ENCODE assay signal across 1 cellular context in the genomic region with DNA sequence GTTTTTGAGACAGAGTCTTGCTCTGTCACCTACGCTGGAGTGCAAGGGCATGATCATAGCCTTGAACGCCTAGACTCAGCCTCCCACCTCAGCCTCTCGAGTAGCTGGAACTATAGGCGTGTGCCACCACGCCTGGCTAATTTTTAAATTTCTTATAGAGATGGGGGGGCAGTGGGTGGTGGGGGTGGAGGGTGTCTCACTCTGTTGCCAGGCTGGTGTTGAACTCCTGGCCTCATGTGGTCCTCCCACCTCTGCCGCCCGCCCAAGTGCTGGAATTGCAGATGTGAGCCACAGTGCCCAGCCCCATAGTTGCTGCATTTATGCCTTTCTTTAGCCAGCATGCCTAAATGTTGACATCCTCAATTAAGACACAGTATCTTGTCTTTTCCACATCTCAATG.
TF ChIP-seq lines count a peak whose summit lies in the region.

No MANE protein-coding gene starts in this region.

TF ChIP-seq in A549, 52 proteins besides CTCF, POLR2A, EP300 and RAD21 (continued from another document):
- TF ChIP-seq E2F6 (IDR thresholded peaks at IDR 0.05; ENCODE audit: borderline replicate concordance, low read depth) = no peak
- no peak for TF ChIP-seq JUN (IDR thresholded peaks at IDR 0.05)
- no peak for TF ChIP-seq CBX8 (IDR thresholded peaks at IDR 0.05)
- no peak for TF ChIP-seq CHD2 (IDR thresholded peaks at IDR 0.05; ENCODE audit: low read length, partially characterized antibody)
- no peak for TF ChIP-seq CEBPB (IDR thresholded peaks at IDR 0.05)
- no peak for TF ChIP-seq RCOR1 (IDR thresholded peaks at IDR 0.05; ENCODE audit: low read depth, low read length)
- no peak for TF ChIP-seq KDM5A (IDR thresholded peaks at IDR 0.05)
- TF ChIP-seq SREBF2 (IDR thresholded peaks at IDR 0.05) = no peak
